In genomic region chr13:100131863-100132574, GRCh38 we compare ENCODE assay signal across 8 cellular contexts. TPM values are rescaled to one million over a fixed set of nuclear protein-coding genes. Genes with fewer than 3 reads are reported as not detected.
DNase-seq lines count a peak whose midpoint lies in the region; ATAC-seq and TF ChIP-seq lines count a peak whose summit lies in the region.

No MANE protein-coding gene starts in this region.

- peak; percentile 34 for DNase-seq in DMS53 (lab: John Stamatoyannopoulos, UW)
- no peak for DNase-seq in DMS53 treated with DMSO at 0.1 percent for 48 hours (lab: John Stamatoyannopoulos, UW; ENCODE audit: unreplicated experiment)
- DNase-seq in NCI-H460 (ENCODE audit: extremely low read depth, low read depth): peak; percentile 15
- DNase-seq in epithelial cell of esophagus (ENCODE audit: low read depth): peak; percentile 76
- peak; percentile 16 for DNase-seq in stimulated activated CD4-positive, alpha-beta T cell treated with anti-CD3 and anti-CD28 coated beads, Interleukin-4, amount 100 ng/mL, for 1 hour
- DNase-seq in cerebellum (ENCODE audit: low spot score): no peak

- no peak for ATAC-seq in HG02571 (IDR thresholded peaks at IDR 0.05; ENCODE audit: unreplicated experiment)
- ATAC-seq in GM19467 (IDR thresholded peaks at IDR 0.05; ENCODE audit: unreplicated experiment): no peak

- H3K4me3 ChIP-seq in epithelial cell of esophagus (ENCODE audit: low read length): no peak overlapping the region

- TF ChIP-seq CTCF in epithelial cell of esophagus (IDR thresholded peaks at IDR 0.05; ENCODE audit: insufficient read depth, low read depth, low read length, missing control alignments): no peak

RNA-seq across cellular contexts. Expression of gene PCCA, which starts 43.1 kb away (rescaled TPM):
- 8.5 and 15.7 TPM in 2 replicates for total RNA-seq in NCI-H460 (2014; rRNA removed; shearing (Covaris generic))
- polyA plus RNA-seq in NCI-H460 (2014; cell fraction: nucleus; rRNA removed): 5.9 and 6.9 TPM in 2 replicates
- total RNA-seq in cerebellum: 178 TPM

Comparison
In these comparisons a context has a peak if more than half of its experiments do, and no peak if none do; other contexts are left out.
1. DNase-seq: peak in DMS53 (single experiment), NCI-H460 (single experiment), epithelial cell of esophagus (single experiment) and stimulated activated CD4-positive, alpha-beta T cell treated with anti-CD3 and anti-CD28 coated beads, Interleukin-4, amount 100 ng/mL, for 1 hour (single experiment); none in DMS53 treated with DMSO at 0.1 percent for 48 hours (single experiment) and cerebellum (single experiment).
2. RNA of gene PCCA, which starts 43.1 kb away (total RNA-seq): 178 TPM in cerebellum (single experiment); 8.5 to 15.7 TPM in NCI-H460; every median in the first group is over 10 times any median in the second.